12 cellular contexts compared by ENCODE assay signal in the genomic region with DNA sequence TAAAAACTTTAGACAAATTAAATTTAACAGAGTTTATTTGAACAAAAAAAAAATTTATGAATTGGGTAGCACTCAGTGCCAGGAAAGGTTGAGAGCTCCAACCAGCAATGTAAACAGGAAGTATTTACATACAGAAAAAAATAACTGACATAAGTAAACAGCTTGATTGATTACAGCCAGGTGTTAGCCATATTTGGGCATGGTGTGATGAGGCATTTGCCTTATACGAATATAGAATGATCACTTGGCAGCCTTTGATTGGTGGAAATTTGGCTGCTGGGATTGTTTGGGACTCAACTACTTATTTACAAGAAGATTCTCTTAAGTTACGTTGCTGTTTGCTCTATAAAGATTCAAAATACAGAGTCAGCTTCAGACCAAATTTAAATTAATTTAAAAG.
"Had no signal": no experiment of that assay in that cellular context is flagged by ENCODE, and none has a peak within 500 bp of the region (broad histone marks: within the 10 kb centered on the region; RNA-seq: fewer than 3 reads in every experiment).

No MANE protein-coding gene starts in this region.

- DNase-seq: activated CD4-positive, alpha-beta T cell treated with anti-CD3 and anti-CD28 coated beads for 36 hours; activated CD4-positive, alpha-beta T cell treated with anti-CD3 and anti-CD28 coated beads, Interleukin-2, amount 50 U/mL, for 48 hours; activated T-cell treated with anti-CD3 and anti-CD28 coated beads for 4 hours; dermis blood vessel endothelial cell; effector memory CD4-positive, alpha-beta T cell; esophagus squamous epithelium; retina; stimulated activated CD4-positive, alpha-beta T cell treated with anti-CD3 and anti-CD28 coated beads, Interleukin-12 subunit alpha, Interleukin-12 subunit beta, amount 100 ng/mL, for 4 hours; stimulated activated CD4-positive, alpha-beta T cell treated with anti-CD3 and anti-CD28 coated beads, Interleukin-1b, Interleukin-23, amount 100 ng/mL, for 48 hours; stimulated activated CD8-positive, alpha-beta memory T cell treated with anti-CD3 and anti-CD28 coated beads, Interleukin-4, amount 100 ng/mL, for 48 hours; stimulated activated naive CD4-positive, alpha-beta T cell had no signal

- H3K27me3 ChIP-seq: esophagus squamous epithelium had no signal

- H3K27ac ChIP-seq: esophagus squamous epithelium had no signal

- H3K4me3 ChIP-seq: esophagus squamous epithelium had no signal

- ATAC-seq: activated CD4-positive, alpha-beta T cell treated with anti-CD3 and anti-CD28 coated beads for 36 hours; WTC11 had no signal

- H3K4me1 ChIP-seq: esophagus squamous epithelium had no signal

- H3K36me3 ChIP-seq: esophagus squamous epithelium had no signal
